21 cellular contexts compared by ENCODE assay signal in genomic region chr11:111788051-111788450, GRCh38. TPM values are rescaled to one million over a fixed set of nuclear protein-coding genes. Genes with fewer than 3 reads are reported as not detected.
DNase-seq lines count a peak whose midpoint lies in the region; ATAC-seq and TF ChIP-seq lines count a peak whose summit lies in the region.
"Had no signal": no experiment of that assay in that cellular context is flagged by ENCODE, and none has a peak within 500 bp of the region (broad histone marks: within the 10 kb centered on the region; RNA-seq: fewer than 3 reads in every experiment).

No MANE protein-coding gene starts in this region.

- no peak for ATAC-seq in activated naive CD8-positive, alpha-beta T cell treated with anti-CD3 and anti-CD28 coated beads, Interleukin-2, amount 10 ng/mL, durations not matched to agents 7 days and 5 days (ENCODE audit: low read depth)
- peak; percentile 91 for ATAC-seq in Right ventricle myocardium superior (ENCODE audit: poor library complexity)
- no peak for ATAC-seq in GM18517 (IDR thresholded peaks at IDR 0.05; ENCODE audit: unreplicated experiment)
- ATAC-seq: A549; activated CD8-positive, alpha-beta T cell treated with anti-CD3 and anti-CD28 coated beads, Interleukin-2, amount 10 ng/mL, durations not matched to agents 7 days and 5 days; stimulated activated memory B cell treated with anti-CD40 and anti-IgM and Interleukin-4, amounts not matched to agents 10 μg/mL and 1 μg/mL and 100 μg/mL, for 72 hours had no signal

- POLR2A ChIA-PET in activated naive CD8-positive, alpha-beta T cell treated with anti-CD3 and anti-CD28 coated beads, Interleukin-2, amount 10 ng/mL, durations not matched to agents 7 days and 5 days (lab: Charles Lee) = no interaction called here

- H3K27me3 Mint-ChIP-seq in activated naive CD8-positive, alpha-beta T cell treated with anti-CD3 and anti-CD28 coated beads, Interleukin-2, amount 10 ng/mL, durations not matched to agents 7 days and 5 days = no peaks in the 10 kb centered on the region
- H3K27me3 Mint-ChIP-seq in activated naive CD8-positive, alpha-beta T cell treated with anti-CD3 and anti-CD28 coated beads for 36 hours = no peaks in the 10 kb centered on the region
- no peaks in the 10 kb centered on the region for H3K27me3 Mint-ChIP-seq in nephron progenitor cell (ENCODE audit: low read depth, poor library complexity)
- no peaks in the 10 kb centered on the region for H3K27me3 Mint-ChIP-seq in T-helper 2 cell treated with Interferon-gamma antibody and Interleukin-4, amounts not matched to agents 5 μg/mL and 100 μg/mL, for 36 hours (ENCODE audit: low read depth)
- H3K27me3 Mint-ChIP-seq: progenitor cell of endocrine pancreas; stimulated activated memory B cell treated with anti-CD40 and anti-IgM and Interleukin-4, amounts not matched to agents 10 μg/mL and 1 μg/mL and 100 μg/mL, for 72 hours had no signal

- peaks cover 3% of the 10 kb centered on the region for H3K36me3 Mint-ChIP-seq in activated naive CD8-positive, alpha-beta T cell treated with anti-CD3 and anti-CD28 coated beads, Interleukin-2, amount 10 ng/mL, durations not matched to agents 7 days and 5 days
- H3K36me3 Mint-ChIP-seq in activated naive CD8-positive, alpha-beta T cell treated with anti-CD3 and anti-CD28 coated beads for 36 hours = peaks cover 4% of the 10 kb centered on the region
- H3K36me3 Mint-ChIP-seq in nephron progenitor cell (ENCODE audit: low read depth) = peaks cover 15% of the 10 kb centered on the region
- H3K36me3 Mint-ChIP-seq in T-helper 2 cell treated with Interferon-gamma antibody and Interleukin-4, amounts not matched to agents 5 μg/mL and 100 μg/mL, for 36 hours (ENCODE audit: low read depth) = peaks cover 13% of the 10 kb centered on the region

- peaks cover 15 to 33% of the 10 kb centered on the region in 2 donors for H3K36me3 ChIP-seq in ascending aorta
- H3K36me3 ChIP-seq: neural progenitor cell had no signal

- no peaks in the 10 kb centered on the region for H3K4me1 Mint-ChIP-seq in activated naive CD8-positive, alpha-beta T cell treated with anti-CD3 and anti-CD28 coated beads, Interleukin-2, amount 10 ng/mL, durations not matched to agents 7 days and 5 days
- H3K4me1 Mint-ChIP-seq in activated naive CD8-positive, alpha-beta T cell treated with anti-CD3 and anti-CD28 coated beads for 36 hours = no peaks in the 10 kb centered on the region
- no peaks in the 10 kb centered on the region for H3K4me1 Mint-ChIP-seq in nephron progenitor cell
- H3K4me1 Mint-ChIP-seq in T-helper 2 cell treated with Interferon-gamma antibody and Interleukin-4, amounts not matched to agents 5 μg/mL and 100 μg/mL, for 36 hours (ENCODE audit: low read depth) = no peaks in the 10 kb centered on the region
- H3K4me1 Mint-ChIP-seq: neural progenitor cell; stimulated activated memory B cell treated with anti-CD40 and anti-IgM and Interleukin-4, amounts not matched to agents 10 μg/mL and 1 μg/mL and 100 μg/mL, for 72 hours had no signal

- H3K27me3 ChIP-seq in ascending aorta = no peaks in the 10 kb centered on the region
- H3K27me3 ChIP-seq: dorsolateral prefrontal cortex, neural progenitor cell, tibial artery had no signal

- TF ChIP-seq CTCF in nephron progenitor cell (IDR thresholded peaks at IDR 0.05) (no peak), ascending aorta (IDR thresholded peaks at IDR 0.05) (no peak)

- no peaks in the 10 kb centered on the region for H3K9me3 Mint-ChIP-seq in activated naive CD8-positive, alpha-beta T cell treated with anti-CD3 and anti-CD28 coated beads, Interleukin-2, amount 10 ng/mL, durations not matched to agents 7 days and 5 days
- no peaks in the 10 kb centered on the region for H3K9me3 Mint-ChIP-seq in activated naive CD8-positive, alpha-beta T cell treated with anti-CD3 and anti-CD28 coated beads for 36 hours
- no peaks in the 10 kb centered on the region for H3K9me3 Mint-ChIP-seq in nephron progenitor cell
- H3K9me3 Mint-ChIP-seq in T-helper 2 cell treated with Interferon-gamma antibody and Interleukin-4, amounts not matched to agents 5 μg/mL and 100 μg/mL, for 36 hours = no peaks in the 10 kb centered on the region
- H3K9me3 Mint-ChIP-seq: neural progenitor cell; stimulated activated memory B cell treated with anti-CD40 and anti-IgM and Interleukin-4, amounts not matched to agents 10 μg/mL and 1 μg/mL and 100 μg/mL, for 72 hours had no signal

- no peaks in the 10 kb centered on the region for H3K4me1 ChIP-seq in ascending aorta
- H3K4me1 ChIP-seq: A549, neural progenitor cell, tibial artery had no signal

- peak overlapping the region; percentile 61 for H3K27ac Mint-ChIP-seq in activated naive CD8-positive, alpha-beta T cell treated with anti-CD3 and anti-CD28 coated beads, Interleukin-2, amount 10 ng/mL, durations not matched to agents 7 days and 5 days
- no peak overlapping the region for H3K27ac Mint-ChIP-seq in activated naive CD8-positive, alpha-beta T cell treated with anti-CD3 and anti-CD28 coated beads for 36 hours
- H3K27ac Mint-ChIP-seq in nephron progenitor cell = peak overlapping the region; percentile 10
- no peak overlapping the region for H3K27ac Mint-ChIP-seq in T-helper 2 cell treated with Interferon-gamma antibody and Interleukin-4, amounts not matched to agents 5 μg/mL and 100 μg/mL, for 36 hours
- H3K27ac Mint-ChIP-seq: activated CD8-positive, alpha-beta T cell treated with anti-CD3 and anti-CD28 coated beads, Interleukin-2, amount 10 ng/mL, durations not matched to agents 7 days and 5 days; neural progenitor cell; progenitor cell of endocrine pancreas; stimulated activated memory B cell treated with anti-CD40 and anti-IgM and Interleukin-4, amounts not matched to agents 10 μg/mL and 1 μg/mL and 100 μg/mL, for 72 hours had no signal

- H3K4me3 Mint-ChIP-seq in activated naive CD8-positive, alpha-beta T cell treated with anti-CD3 and anti-CD28 coated beads, Interleukin-2, amount 10 ng/mL, durations not matched to agents 7 days and 5 days = no peak overlapping the region
- H3K4me3 Mint-ChIP-seq in activated naive CD8-positive, alpha-beta T cell treated with anti-CD3 and anti-CD28 coated beads for 36 hours = no peak overlapping the region
- no peak overlapping the region for H3K4me3 Mint-ChIP-seq in nephron progenitor cell
- H3K4me3 Mint-ChIP-seq in T-helper 2 cell treated with Interferon-gamma antibody and Interleukin-4, amounts not matched to agents 5 μg/mL and 100 μg/mL, for 36 hours = no peak overlapping the region
- H3K4me3 Mint-ChIP-seq: activated CD8-positive, alpha-beta T cell treated with anti-CD3 and anti-CD28 coated beads, Interleukin-2, amount 10 ng/mL, durations not matched to agents 7 days and 5 days; neural progenitor cell; stimulated activated memory B cell treated with anti-CD40 and anti-IgM and Interleukin-4, amounts not matched to agents 10 μg/mL and 1 μg/mL and 100 μg/mL, for 72 hours had no signal

- DNase-seq in activated naive CD8-positive, alpha-beta T cell treated with anti-CD3 and anti-CD28 coated beads, Interleukin-2, amount 10 ng/mL, durations not matched to agents 7 days and 5 days = no peak
- no peak for DNase-seq in activated naive CD8-positive, alpha-beta T cell treated with anti-CD3 and anti-CD28 coated beads for 36 hours
- DNase-seq in Right ventricle myocardium superior = peak; percentile 69
- no peak for DNase-seq in nephron progenitor cell
- DNase-seq in ascending aorta (ENCODE audit: low spot score in 2 of 2) = no peak
- DNase-seq in T-helper 2 cell treated with Interferon-gamma antibody and Interleukin-4, amounts not matched to agents 5 μg/mL and 100 μg/mL, for 36 hours (ENCODE audit: low spot score) = no peak
- no peak for DNase-seq in activated CD8-positive, alpha-beta memory T cell treated with anti-CD3 and anti-CD28 coated beads, Interleukin-2, amount 50 U/mL, for 4 hours
- DNase-seq: activated CD4-positive, alpha-beta T cell treated with anti-CD3 and anti-CD28 coated beads for 1 hour; activated CD8-positive, alpha-beta T cell treated with anti-CD3 and anti-CD28 coated beads, Interleukin-2, amount 10 ng/mL, durations not matched to agents 7 days and 5 days; activated T-cell treated with anti-CD3 and anti-CD28 coated beads, Interleukin-2, amount 50 U/mL, for 1 hour; central memory CD4-positive, alpha-beta T cell; dorsolateral prefrontal cortex; NCI-H1417 treated with DMSO at 0.1 percent for 48 hours; NCI-H510A treated with DMSO at 0.1 percent for 48 hours; tibial artery had no signal

- no peak overlapping the region for H3K4me3 ChIP-seq in ascending aorta
- H3K4me3 ChIP-seq: A549, dorsolateral prefrontal cortex, neural progenitor cell, smooth muscle cell, tibial artery had no signal

- H3K9me3 ChIP-seq in ascending aorta = no peaks in the 10 kb centered on the region
- H3K9me3 ChIP-seq: A549, tibial artery had no signal

- intact Hi-C loops in Right ventricle myocardium superior (cut with DNase I) (loop anchor here (5.0 kb wide), 1 partner anchor 34 kb away; no protein-coding TSS in a partner anchor), ascending aorta (cut with DNase I) (no loop called here)

- peak overlapping the region in 1 of 2 donors; percentile 24 for H3K27ac ChIP-seq in ascending aorta
- H3K27ac ChIP-seq: A549, neural progenitor cell, tibial artery had no signal

RNA-seq across cellular contexts. Expression of gene PPP2R1B, which starts 21.9 kb away (rescaled TPM):
- 10 to 100 TPM; 45.1 to 47.1 TPM for total RNA-seq in activated naive CD8-positive, alpha-beta T cell treated with anti-CD3 and anti-CD28 coated beads, Interleukin-2, amount 10 ng/mL, durations not matched to agents 7 days and 5 days
- total RNA-seq in activated naive CD8-positive, alpha-beta T cell treated with anti-CD3 and anti-CD28 coated beads for 36 hours = 10 to 100 TPM; 53.0 to 57.6 TPM
- 7.7 TPM for total RNA-seq in Right ventricle myocardium superior
- total RNA-seq in ascending aorta = 7.7 TPM

Comparison
In these comparisons a context has a peak if more than half of its experiments do, and no peak if none do; other contexts are left out.
1. H3K27ac Mint-ChIP-seq: peak in activated naive CD8-positive, alpha-beta T cell treated with anti-CD3 and anti-CD28 coated beads, Interleukin-2, amount 10 ng/mL, durations not matched to agents 7 days and 5 days (single experiment) and nephron progenitor cell (single experiment); none in activated naive CD8-positive, alpha-beta T cell treated with anti-CD3 and anti-CD28 coated beads for 36 hours (single experiment) and T-helper 2 cell treated with Interferon-gamma antibody and Interleukin-4, amounts not matched to agents 5 μg/mL and 100 μg/mL, for 36 hours (single experiment).